Comparison of ENCODE assay signal across 33 cellular contexts in the genomic region with DNA sequence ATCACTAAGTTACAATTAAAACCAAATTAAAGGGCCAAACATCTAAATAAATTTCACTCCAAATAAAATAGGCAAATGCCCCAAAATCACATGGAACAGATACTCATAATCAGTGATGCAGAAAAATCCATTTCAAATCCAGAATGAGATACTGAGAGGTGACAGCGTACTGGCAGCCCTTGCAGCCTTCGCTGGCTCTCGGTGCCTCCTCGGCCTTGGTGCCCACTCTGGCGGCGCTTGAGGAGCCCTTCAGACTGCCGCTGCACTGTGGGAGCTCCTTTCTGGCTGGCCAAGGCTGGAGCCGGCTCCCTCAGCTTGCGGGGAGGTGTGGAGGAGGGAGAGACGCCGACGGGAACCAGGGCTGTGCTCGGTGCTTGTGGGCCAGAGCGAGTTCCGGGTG.
"Had no signal": no experiment of that assay in that cellular context is flagged by ENCODE, and none has a peak within 500 bp of the region (broad histone marks: within the 10 kb centered on the region; RNA-seq: fewer than 3 reads in every experiment).

No MANE protein-coding gene starts in this region.

- H3K4me1 ChIP-seq: adrenal gland, body of pancreas, breast epithelium had no signal

- H3K36me3 Mint-ChIP-seq: activated CD8-positive, alpha-beta memory T cell treated with anti-CD3 and anti-CD28 coated beads, Interleukin-2, amount 10 ng/mL, durations not matched to agents 7 days and 5 days; activated naive CD4-positive, alpha-beta T cell treated with anti-CD3 and anti-CD28 coated beads, Interleukin-2, amount 50 U/mL, for 72 hours; activated naive CD8-positive, alpha-beta T cell treated with anti-CD3 and anti-CD28 coated beads for 36 hours had no signal

- H3K9me3 Mint-ChIP-seq: activated B cell treated with CpG ODN at 0.5 μM for 24 hours; activated CD4-positive, alpha-beta memory T cell treated with anti-CD3 and anti-CD28 coated beads, Interleukin-2, amount 10 ng/mL, durations not matched to agents 7 days and 5 days; activated CD4-positive, alpha-beta T cell treated with anti-CD3 and anti-CD28 coated beads, Interleukin-2, amount 10 ng/mL, durations not matched to agents 7 days and 5 days; activated naive CD4-positive, alpha-beta T cell treated with anti-CD3 and anti-CD28 coated beads, Interleukin-2, amount 50 U/mL, for 72 hours; activated naive CD8-positive, alpha-beta T cell treated with anti-CD3 and anti-CD28 coated beads for 36 hours; activated T-cell treated with anti-CD3 and anti-CD28 coated beads, Interleukin-2, amount 50 U/mL, for 24 hours; activated T-helper 2 cell treated with anti-CD3 and anti-CD28 coated beads, Interferon-gamma antibody, Interleukin-2, Interleukin-4, amounts not matched to agents 10 μg/mL and 5 μg/mL and 100 μg/mL, durations not matched to agents 14 hours and 24 hours and 36 hours; T-helper 1 cell treated with Interleukin-12 subunit alpha and Interleukin-12 subunit beta and Interleukin-4 antibody, amounts not matched to agents 30 μg/mL and 1 μg/mL, for 36 hours; T-helper 2 cell treated with Interferon-gamma antibody and Interleukin-4, amounts not matched to agents 5 μg/mL and 100 μg/mL, for 36 hours had no signal

- H3K27me3 Mint-ChIP-seq: activated B cell treated with CpG ODN at 0.5 μM for 24 hours; activated CD4-positive, alpha-beta memory T cell treated with anti-CD3 and anti-CD28 coated beads, Interleukin-2, amount 10 ng/mL, durations not matched to agents 7 days and 5 days; activated CD4-positive, alpha-beta T cell treated with anti-CD3 and anti-CD28 coated beads, Interleukin-2, amount 10 ng/mL, durations not matched to agents 7 days and 5 days; activated CD8-positive, alpha-beta memory T cell treated with anti-CD3 and anti-CD28 coated beads, Interleukin-2, amount 10 ng/mL, durations not matched to agents 7 days and 5 days; activated T-cell treated with anti-CD3 and anti-CD28 coated beads, Interleukin-2, amount 50 U/mL, for 24 hours had no signal

- H3K27ac Mint-ChIP-seq: activated B cell treated with CpG ODN at 0.5 μM for 24 hours; activated CD4-positive, alpha-beta memory T cell treated with anti-CD3 and anti-CD28 coated beads, Interleukin-2, amount 10 ng/mL, durations not matched to agents 7 days and 5 days; activated CD4-positive, alpha-beta T cell treated with anti-CD3 and anti-CD28 coated beads, Interleukin-2, amount 10 ng/mL, durations not matched to agents 7 days and 5 days; activated CD8-positive, alpha-beta memory T cell treated with anti-CD3 and anti-CD28 coated beads, Interleukin-2, amount 10 ng/mL, durations not matched to agents 7 days and 5 days; activated CD8-positive, alpha-beta T cell treated with anti-CD3 and anti-CD28 coated beads, Interleukin-2, amount 10 ng/mL, durations not matched to agents 7 days and 5 days; activated naive CD4-positive, alpha-beta T cell treated with anti-CD3 and anti-CD28 coated beads, Interleukin-2, amount 50 U/mL, for 72 hours; activated naive CD8-positive, alpha-beta T cell treated with anti-CD3 and anti-CD28 coated beads for 36 hours; activated T-cell treated with anti-CD3 and anti-CD28 coated beads, Interleukin-2, amount 50 U/mL, for 24 hours; activated T-helper 2 cell treated with anti-CD3 and anti-CD28 coated beads, Interferon-gamma antibody, Interleukin-2, Interleukin-4, amounts not matched to agents 10 μg/mL and 5 μg/mL and 100 μg/mL, durations not matched to agents 14 hours and 24 hours and 36 hours; T-helper 1 cell treated with Interleukin-12 subunit alpha and Interleukin-12 subunit beta and Interleukin-4 antibody, amounts not matched to agents 30 μg/mL and 1 μg/mL, for 36 hours; T-helper 2 cell treated with Interferon-gamma antibody and Interleukin-4, amounts not matched to agents 5 μg/mL and 100 μg/mL, for 36 hours had no signal

- H3K36me3 ChIP-seq: adrenal gland, brain microvascular endothelial cell, breast epithelium had no signal

- DNase-seq: activated B cell treated with CpG ODN at 0.5 μM for 24 hours; activated CD4-positive, alpha-beta memory T cell treated with anti-CD3 and anti-CD28 coated beads, Interleukin-2, amount 10 ng/mL, durations not matched to agents 7 days and 5 days; activated CD4-positive, alpha-beta T cell treated with anti-CD3 and anti-CD28 coated beads for 4 hours; activated CD4-positive, alpha-beta T cell treated with anti-CD3 and anti-CD28 coated beads, Interleukin-2, amount 10 ng/mL, durations not matched to agents 7 days and 5 days; activated CD4-positive, alpha-beta T cell treated with anti-CD3 and anti-CD28 coated beads, Interleukin-2, amount 50 U/mL, for 48 hours; activated CD4-positive, CD25-positive, alpha-beta regulatory T cell treated with anti-CD3 and anti-CD28 coated beads, Interleukin-2, amount 50 U/mL, for 72 hours; activated CD8-positive, alpha-beta memory T cell treated with anti-CD3 and anti-CD28 coated beads for 24 hours; activated CD8-positive, alpha-beta memory T cell treated with anti-CD3 and anti-CD28 coated beads, Interleukin-2, amount 10 ng/mL, durations not matched to agents 7 days and 5 days; activated CD8-positive, alpha-beta memory T cell treated with anti-CD3 and anti-CD28 coated beads, Interleukin-2, amount 50 U/mL, for 48 hours; activated CD8-positive, alpha-beta T cell treated with anti-CD3 and anti-CD28 coated beads, Interleukin-2, amount 10 ng/mL, durations not matched to agents 7 days and 5 days; activated effector memory CD4-positive, alpha-beta T cell treated with Interleukin-2 at 50 U/mL for 16 hours; activated gamma-delta T cell; activated naive CD4-positive, alpha-beta T cell treated with anti-CD3 and anti-CD28 coated beads, Interleukin-2, amount 50 U/mL, for 16 hours; activated naive CD4-positive, alpha-beta T cell treated with Interleukin-2 at 50 U/mL for 16 hours; activated naive CD8-positive, alpha-beta T cell treated with anti-CD3 and anti-CD28 coated beads for 36 hours; activated T-cell treated with anti-CD3 and anti-CD28 coated beads, Interleukin-2, amount 50 U/mL, for 24 hours; activated T-cell treated with anti-CD3 and anti-CD28 coated beads, Interleukin-2, amount 50 U/mL, for 48 hours; adrenal gland; amniotic stem cell; aorta; body of pancreas; brain microvascular endothelial cell; central memory CD4-positive, alpha-beta T cell; cerebellar nuclear complex; T-helper 1 cell; T-helper 2 cell; T-helper 9 cell had no signal

- H3K27me3 ChIP-seq: adrenal gland, body of pancreas, brain microvascular endothelial cell, breast epithelium had no signal

- H3K4me3 ChIP-seq: adrenal gland, body of pancreas, breast epithelium had no signal

- H3K4me3 Mint-ChIP-seq: activated B cell treated with CpG ODN at 0.5 μM for 24 hours; activated CD4-positive, alpha-beta memory T cell treated with anti-CD3 and anti-CD28 coated beads, Interleukin-2, amount 10 ng/mL, durations not matched to agents 7 days and 5 days; activated CD4-positive, alpha-beta T cell treated with anti-CD3 and anti-CD28 coated beads, Interleukin-2, amount 10 ng/mL, durations not matched to agents 7 days and 5 days; activated CD8-positive, alpha-beta memory T cell treated with anti-CD3 and anti-CD28 coated beads, Interleukin-2, amount 10 ng/mL, durations not matched to agents 7 days and 5 days; activated CD8-positive, alpha-beta T cell treated with anti-CD3 and anti-CD28 coated beads, Interleukin-2, amount 10 ng/mL, durations not matched to agents 7 days and 5 days; activated naive CD8-positive, alpha-beta T cell treated with anti-CD3 and anti-CD28 coated beads for 36 hours; activated T-cell treated with anti-CD3 and anti-CD28 coated beads, Interleukin-2, amount 50 U/mL, for 24 hours; T-helper 1 cell treated with Interleukin-12 subunit alpha and Interleukin-12 subunit beta and Interleukin-4 antibody, amounts not matched to agents 30 μg/mL and 1 μg/mL, for 36 hours; T-helper 2 cell treated with Interferon-gamma antibody and Interleukin-4, amounts not matched to agents 5 μg/mL and 100 μg/mL, for 36 hours had no signal

- H3K4me1 Mint-ChIP-seq: activated B cell treated with CpG ODN at 0.5 μM for 24 hours; activated CD4-positive, alpha-beta memory T cell treated with anti-CD3 and anti-CD28 coated beads, Interleukin-2, amount 10 ng/mL, durations not matched to agents 7 days and 5 days; activated CD4-positive, alpha-beta T cell treated with anti-CD3 and anti-CD28 coated beads, Interleukin-2, amount 10 ng/mL, durations not matched to agents 7 days and 5 days; activated CD8-positive, alpha-beta memory T cell treated with anti-CD3 and anti-CD28 coated beads, Interleukin-2, amount 10 ng/mL, durations not matched to agents 7 days and 5 days; activated naive CD8-positive, alpha-beta T cell treated with anti-CD3 and anti-CD28 coated beads for 36 hours had no signal

- H3K9me3 ChIP-seq: adrenal gland, body of pancreas, breast epithelium had no signal

- H3K27ac ChIP-seq: adrenal gland, body of pancreas, brain microvascular endothelial cell, breast epithelium, VCaP had no signal
